8 cellular contexts compared by ENCODE assay signal in the genomic region with DNA sequence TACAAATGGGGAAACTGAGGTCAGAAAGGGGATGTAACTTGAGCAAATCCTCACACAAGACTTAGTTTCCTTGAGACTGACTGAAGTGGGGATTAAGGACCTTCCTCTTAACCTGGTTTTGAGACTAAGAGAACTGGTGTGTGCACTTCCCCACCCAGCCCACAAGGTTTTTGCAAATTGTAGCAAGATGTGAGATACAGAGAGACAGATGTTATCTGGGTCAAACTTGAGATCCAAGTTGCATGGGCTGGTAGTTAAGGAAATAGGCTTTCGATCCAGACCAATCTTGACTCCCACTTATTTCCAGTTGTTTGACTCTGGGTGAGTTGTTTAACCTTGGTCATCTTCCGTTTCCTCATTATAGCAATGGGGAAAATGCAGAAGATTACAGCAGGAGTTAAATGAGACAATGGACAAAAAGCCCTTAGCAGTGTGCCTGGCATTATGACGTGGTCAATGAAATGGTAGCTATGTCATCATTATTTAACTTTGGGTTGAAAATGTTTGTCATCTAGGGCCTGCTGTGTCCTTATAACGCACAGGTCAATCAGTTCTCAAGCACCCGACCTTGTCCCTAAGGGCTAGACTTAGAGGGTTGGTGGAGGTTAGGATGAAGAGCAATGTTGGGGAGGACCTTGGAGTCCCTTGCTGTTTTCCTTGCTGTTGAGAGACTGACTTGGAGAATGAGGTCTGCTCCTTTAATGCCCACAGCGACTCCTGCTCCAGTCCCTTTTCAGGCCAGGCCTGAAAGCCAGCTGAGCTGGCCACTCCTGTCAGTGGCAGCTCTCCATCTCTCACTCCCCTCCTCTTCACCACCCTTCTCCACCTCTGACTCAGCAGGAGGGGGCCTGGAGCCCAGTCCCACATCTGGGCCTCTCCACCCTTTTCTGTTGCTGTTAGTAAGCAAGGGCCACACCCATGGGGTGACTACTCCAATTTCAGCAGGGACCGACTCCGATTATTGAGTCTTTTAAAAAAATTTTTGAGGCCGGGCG. TPM values are rescaled to one million over a fixed set of nuclear protein-coding genes. Genes with fewer than 3 reads are reported as not detected.
DNase-seq lines count a peak whose midpoint lies in the region; ATAC-seq, FAIRE-seq and TF ChIP-seq lines count a peak whose summit lies in the region.

No MANE protein-coding gene starts in this region.

- no peak for FAIRE-seq in GM19239 (lab: Jason Lieb, UNC)

- H3K27ac ChIP-seq in adrenal gland (peak overlapping the region; percentile 1 to 96 (median 94)), hepatocyte (peak overlapping the region; percentile 26)

- H3K4me2 ChIP-seq in hepatocyte: peak overlapping the region; percentile 92

- peaks cover 14% of the 10 kb centered on the region for H3K79me2 ChIP-seq in hepatocyte

- no peaks in the 10 kb centered on the region for H3K27me3 Mint-ChIP-seq in activated T-cell treated with anti-CD3 and anti-CD28 coated beads, Interleukin-2, amount 50 U/mL, for 4 hours (ENCODE audit: low read depth)
- H3K27me3 Mint-ChIP-seq in type B pancreatic cell: no peaks in the 10 kb centered on the region

- no peaks in the 10 kb centered on the region for H3K27me3 ChIP-seq in adrenal gland
- no peaks in the 10 kb centered on the region for H3K27me3 ChIP-seq in hepatocyte

- no peaks in the 10 kb centered on the region for H4K20me1 ChIP-seq in hepatocyte (ENCODE audit: insufficient read depth, poor library complexity, severe bottlenecking)

- no peak for DNase-seq in activated T-cell treated with anti-CD3 and anti-CD28 coated beads, Interleukin-2, amount 50 U/mL, for 4 hours
- no peak for DNase-seq in activated T-cell treated with anti-CD3 and anti-CD28 coated beads, Interleukin-2, amount 50 U/mL, for 48 hours
- peak; percentile 61 to 83 (median 73) for DNase-seq in adrenal gland
- DNase-seq in hepatocyte (ENCODE audit: low spot score): no peak
- no peak for DNase-seq in type B pancreatic cell (ENCODE audit: extremely low spot score, unreplicated experiment)
- no peak for DNase-seq in NCI-H526 (lab: John Stamatoyannopoulos, UW)
- DNase-seq in GM19239 (ENCODE audit: insufficient read length, low spot score): no peak

- peaks cover 31 to 36% of the 10 kb centered on the region in 2 donors for H3K4me1 ChIP-seq in adrenal gland (replicated peaks in 1 of 2)
- peaks cover 29% of the 10 kb centered on the region for H3K4me1 ChIP-seq in hepatocyte (ENCODE audit: insufficient read depth)

- H3K4me3 ChIP-seq in adrenal gland (peak overlapping the region in 1 of 4 donors; percentile 79), hepatocyte (no peak overlapping the region)

- no peaks in the 10 kb centered on the region for H3K36me3 Mint-ChIP-seq in activated T-cell treated with anti-CD3 and anti-CD28 coated beads, Interleukin-2, amount 50 U/mL, for 4 hours (ENCODE audit: insufficient read depth)
- H3K36me3 Mint-ChIP-seq in type B pancreatic cell: no peaks in the 10 kb centered on the region

- peak overlapping the region; percentile 36 for H3K27ac Mint-ChIP-seq in type B pancreatic cell

- no peak overlapping the region for H2AFZ ChIP-seq in hepatocyte

- peaks cover 0 to 19% of the 10 kb centered on the region in 2 donors for H3K36me3 ChIP-seq in adrenal gland (replicated peaks in 1 of 2)
- no peaks in the 10 kb centered on the region for H3K36me3 ChIP-seq in hepatocyte (replicated peaks; ENCODE audit: insufficient read depth, low read depth)

- TF ChIP-seq CTCF in adrenal gland (IDR thresholded peaks at IDR 0.05): peak in 2 of 6 experiments; percentile 11 to 18
- TF ChIP-seq CTCF in hepatocyte (IDR thresholded peaks at IDR 0.05; ENCODE audit: poor library complexity): no peak
- TF ChIP-seq CTCF in type B pancreatic cell (conservative IDR thresholded peaks at IDR 0.05): peak; percentile 34

- intact Hi-C loops in adrenal gland (cut with DNase I): no loop called here

- WGBS in adrenal gland, 4 donors: 45 to 54% (median 49%) methylated on average over 10 of the region's 10 CpGs
- 90% methylated on average over 10 of the region's 10 CpGs for WGBS in hepatocyte (ENCODE audit: low lambda C conversion rate, missing lambda C conversion rate)

- no peaks in the 10 kb centered on the region for H3K9me2 ChIP-seq in hepatocyte (replicated peaks; ENCODE audit: insufficient read depth)

- TF ChIP-seq POLR2A in adrenal gland (IDR thresholded peaks at IDR 0.05): peak in 1 of 2 donors; percentile 39

- no peak for ATAC-seq in activated T-cell treated with anti-CD3 and anti-CD28 coated beads, Interleukin-2, amount 50 U/mL, for 4 hours
- no peak for ATAC-seq in HG03095 (IDR thresholded peaks at IDR 0.05; ENCODE audit: unreplicated experiment)

- no peaks in the 10 kb centered on the region for H3K9me3 ChIP-seq in adrenal gland (replicated peaks in 1 of 3)
- no peaks in the 10 kb centered on the region for H3K9me3 ChIP-seq in hepatocyte (ENCODE audit: low read depth)

- peak overlapping the region; percentile 57 for H3K4me3 Mint-ChIP-seq in activated T-cell treated with anti-CD3 and anti-CD28 coated beads, Interleukin-2, amount 50 U/mL, for 4 hours
- H3K4me3 Mint-ChIP-seq in type B pancreatic cell: peak overlapping the region; percentile 88

- H3K9me3 Mint-ChIP-seq in activated T-cell treated with anti-CD3 and anti-CD28 coated beads, Interleukin-2, amount 50 U/mL, for 4 hours: no peaks in the 10 kb centered on the region
- no peaks in the 10 kb centered on the region for H3K9me3 Mint-ChIP-seq in type B pancreatic cell

- H3K4me1 Mint-ChIP-seq in activated T-cell treated with anti-CD3 and anti-CD28 coated beads, Interleukin-2, amount 50 U/mL, for 4 hours (ENCODE audit: low read depth): peaks cover 6% of the 10 kb centered on the region
- peaks cover 24% of the 10 kb centered on the region for H3K4me1 Mint-ChIP-seq in type B pancreatic cell (ENCODE audit: unreplicated experiment)

RNA-seq across cellular contexts. Expression of a gene that starts 1.9 kb away (rescaled TPM):
- total RNA-seq in activated T-cell treated with anti-CD3 and anti-CD28 coated beads, Interleukin-2, amount 50 U/mL, for 4 hours: under 1 TPM; 0.83 to 0.98 (median 0.87) TPM
- total RNA-seq in adrenal gland: 100 to 1,000 TPM in 3 of 8 donors, 10 to 100 TPM in 5; 61.6 to 183 (median 97.8) TPM
- 10 to 100 TPM; 35.1 to 66.3 (median 43.9) TPM for polyA plus RNA-seq in adrenal gland
- total RNA-seq in hepatocyte: 19.3 and 30.0 TPM in 2 replicates
- 32.1 and 32.5 TPM in 2 replicates for polyA plus RNA-seq in hepatocyte
- total RNA-seq in type B pancreatic cell (ENCODE audit: low replicate concordance): 12.2 and 16.4 TPM in 2 replicates

RNA-seq across cellular contexts. Expression of a gene that starts 8.4 kb away (rescaled TPM):
- total RNA-seq in activated T-cell treated with anti-CD3 and anti-CD28 coated beads, Interleukin-2, amount 50 U/mL, for 4 hours: not detected
- total RNA-seq in adrenal gland: 1 to 10 TPM in 6 of 8 donors, not detected in 2; 1.4 to 8.4 (median 2.5) TPM
- polyA plus RNA-seq in adrenal gland: 10 to 100 TPM in 1 of 3 donors, 1 to 10 TPM in 2; 4.3 to 16.9 (median 8.2) TPM
- 0.63 TPM in 1 of 2 replicates, not detected in the other for total RNA-seq in hepatocyte
- 0.51 and 1.8 TPM in 2 replicates for polyA plus RNA-seq in hepatocyte
- 2.1 TPM in 1 of 2 replicates, not detected in the other for total RNA-seq in type B pancreatic cell (ENCODE audit: low replicate concordance)

RNA-seq across cellular contexts. Expression of a gene that starts 21.7 kb away (rescaled TPM):
- 10 to 100 TPM; 18.0 to 21.0 (median 18.2) TPM for total RNA-seq in activated T-cell treated with anti-CD3 and anti-CD28 coated beads, Interleukin-2, amount 50 U/mL, for 4 hours
- total RNA-seq in adrenal gland (100 to 1,000 TPM in 1 of 8 donors, 10 to 100 TPM in 7; 34.6 to 134 (median 62.5) TPM), hepatocyte (26.3 and 40.6 TPM in 2 replicates), type B pancreatic cell (ENCODE audit: low replicate concordance) (20.6 and 21.3 TPM in 2 replicates)
- polyA plus RNA-seq in adrenal gland (10 to 100 TPM; 33.7 to 78.8 (median 49.3) TPM), hepatocyte (36.5 and 44.0 TPM in 2 replicates)

RNA-seq across cellular contexts. Expression of a gene that starts 21.9 kb away (rescaled TPM):
- 1 to 10 TPM; 3.0 to 3.9 (median 3.3) TPM for total RNA-seq in activated T-cell treated with anti-CD3 and anti-CD28 coated beads, Interleukin-2, amount 50 U/mL, for 4 hours
- total RNA-seq in adrenal gland (1 to 10 TPM; 3.7 to 9.3 (median 6.3) TPM), hepatocyte (4.3 and 6.2 TPM in 2 replicates), type B pancreatic cell (ENCODE audit: low replicate concordance) (3.7 and 4.7 TPM in 2 replicates)
- polyA plus RNA-seq in adrenal gland (1 to 10 TPM; 2.9 to 4.2 (median 3.1) TPM), hepatocyte (1.3 and 4.1 TPM in 2 replicates)

RNA-seq across cellular contexts. Expression of a gene that starts 23.1 kb away (rescaled TPM):
- total RNA-seq in activated T-cell treated with anti-CD3 and anti-CD28 coated beads, Interleukin-2, amount 50 U/mL, for 4 hours: 10 to 100 TPM; 10.5 to 19.4 (median 18.4) TPM
- total RNA-seq in adrenal gland (1 to 10 TPM in 7 of 8 donors, under 1 TPM in 1; 0.79 to 3.6 (median 2.2) TPM), hepatocyte (21.9 and 26.7 TPM in 2 replicates), type B pancreatic cell (ENCODE audit: low replicate concordance) (46.4 and 136 TPM in 2 replicates)
- polyA plus RNA-seq in adrenal gland (1 to 10 TPM; 3.8 to 4.9 (median 4.7) TPM), hepatocyte (46.9 and 49.0 TPM in 2 replicates)

Comparison
In these comparisons a context has a peak if more than half of its experiments do, and no peak if none do; other contexts are left out.
1. DNase-seq: peak in adrenal gland (7 of 7); none in activated T-cell treated with anti-CD3 and anti-CD28 coated beads, Interleukin-2, amount 50 U/mL, for 4 hours (single experiment), activated T-cell treated with anti-CD3 and anti-CD28 coated beads, Interleukin-2, amount 50 U/mL, for 48 hours (0 of 2), hepatocyte (single experiment), type B pancreatic cell (single experiment), NCI-H526 (0 of 2) and GM19239 (single experiment).